Comparison of ENCODE assay signal across 22 cellular contexts in the genomic region with DNA sequence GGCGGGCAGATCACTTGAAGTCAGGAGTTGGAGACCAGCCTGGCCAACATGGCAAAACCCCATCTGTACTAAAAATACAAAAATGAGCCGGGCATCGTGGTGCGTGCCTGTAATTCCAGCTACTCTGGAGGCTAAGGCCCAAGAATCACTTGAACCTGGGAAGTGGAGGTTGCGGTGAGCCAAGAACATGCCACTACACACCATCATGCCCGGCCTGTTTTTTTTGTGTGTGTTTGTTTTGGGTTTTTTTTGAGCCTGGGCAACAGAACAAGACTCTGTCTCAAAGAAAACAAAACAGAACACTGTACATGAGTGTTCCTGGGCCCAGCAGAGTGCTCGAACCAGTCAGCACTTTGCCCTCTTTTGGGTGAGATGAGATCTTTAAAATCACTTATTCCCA.
DNase-seq lines count a peak whose midpoint lies in the region; ATAC-seq, FAIRE-seq and TF ChIP-seq lines count a peak whose summit lies in the region.
"Had no signal": no experiment of that assay in that cellular context is flagged by ENCODE, and none has a peak within 500 bp of the region (broad histone marks: within the 10 kb centered on the region; RNA-seq: fewer than 3 reads in every experiment).

No MANE protein-coding gene starts in this region.

- TF ChIP-seq EP300 in A549 (IDR thresholded peaks at IDR 0.05), result no peak

- TF ChIP-seq POLR2A in A549 (IDR thresholded peaks at IDR 0.05; ENCODE audit: low read length) (no peak), body of pancreas (IDR thresholded peaks at IDR 0.05) (no peak)

- H3K4me1 ChIP-seq in A549 (peaks cover 43% of the 10 kb centered on the region), body of pancreas (peaks cover 35% of the 10 kb centered on the region), endodermal cell (ENCODE audit: control insufficient read depth, insufficient read depth, low read length) (peaks cover 3% of the 10 kb centered on the region), rectal smooth muscle tissue (ENCODE audit: control insufficient read depth, insufficient read depth, low read length) (no peaks in the 10 kb centered on the region), foreskin keratinocyte (no peaks in the 10 kb centered on the region)
- H3K4me1 ChIP-seq: HAP-1 had no signal

- no peaks in the 10 kb centered on the region for H3K27me3 Mint-ChIP-seq in endodermal cell (ENCODE audit: insufficient read depth)
- H3K27me3 Mint-ChIP-seq: CD4-positive, alpha-beta memory T cell had no signal

- 93% methylated on average over 7 of the region's 7 CpGs for WGBS in A549 (ENCODE audit: missing lambda C conversion rate)
- WGBS in body of pancreas, 2 donors, result 79 to 80% methylated on average over 7 of the region's 7 CpGs
- WGBS in endodermal cell (ENCODE audit: insufficient coverage in 1 of 2, insufficient read length in 1 of 2), 2 experiments, result 91 to 93% methylated on average over 3 to 6 of the region's 7 CpGs

- H3K27ac ChIP-seq in A549, result peak overlapping the region; percentile 21 to 30; a peak in 3 of 6 replicates
- H3K27ac ChIP-seq in body of pancreas, result peak overlapping the region; percentile 38 to 59 (median 50)
- no peak overlapping the region for H3K27ac ChIP-seq in endodermal cell (ENCODE audit: low read depth, low read length)
- peak overlapping the region; percentile 83 for H3K27ac ChIP-seq in rectal smooth muscle tissue (ENCODE audit: low read depth, low read length)
- no peak overlapping the region for H3K27ac ChIP-seq in foreskin keratinocyte
- H3K27ac ChIP-seq: KMS-11, RWPE1 had no signal

- H3K4me3 Mint-ChIP-seq in endodermal cell, result no peak overlapping the region
- H3K4me3 Mint-ChIP-seq: CD4-positive, alpha-beta memory T cell had no signal

- peak overlapping the region; percentile 10 for H3K27ac Mint-ChIP-seq in endodermal cell
- H3K27ac Mint-ChIP-seq: CD4-positive, alpha-beta memory T cell had no signal

- peaks cover 23% of the 10 kb centered on the region for H3K4me1 Mint-ChIP-seq in endodermal cell

- H3K27me3 ChIP-seq in body of pancreas (no peaks in the 10 kb centered on the region), endodermal cell (ENCODE audit: control insufficient read depth, insufficient read depth, low read length, poor library complexity, severe bottlenecking) (no peaks in the 10 kb centered on the region), rectal smooth muscle tissue (ENCODE audit: control insufficient read depth, insufficient read depth, low read length) (no peaks in the 10 kb centered on the region), foreskin keratinocyte (no peaks in the 10 kb centered on the region)

- POLR2A ChIA-PET in A549 (lab: Yijun Ruan, JAX), result no interaction called here

- TF ChIP-seq CTCF in A549 (IDR thresholded peaks at IDR 0.05) (no peak), body of pancreas (IDR thresholded peaks at IDR 0.05) (no peak), endodermal cell (conservative IDR thresholded peaks at IDR 0.05) (no peak), foreskin keratinocyte (conservative IDR thresholded peaks at IDR 0.05) (no peak)

- intact Hi-C loops in body of pancreas (cut with DNase I), result no loop called here

- no peak for FAIRE-seq in A549 (lab: Jason Lieb, UNC)
- FAIRE-seq: A204.1, GM12891, GM19239 had no signal

- no peak for ATAC-seq in A549
- ATAC-seq in body of pancreas, result no peak
- no peak for ATAC-seq in foreskin keratinocyte
- ATAC-seq: PC-3 had no signal

- no peaks in the 10 kb centered on the region for H3K9me3 Mint-ChIP-seq in endodermal cell
- H3K9me3 Mint-ChIP-seq: CD4-positive, alpha-beta memory T cell had no signal

- peaks cover 13% of the 10 kb centered on the region for H3K9me3 ChIP-seq in A549
- no peaks in the 10 kb centered on the region for H3K9me3 ChIP-seq in body of pancreas
- no peaks in the 10 kb centered on the region for H3K9me3 ChIP-seq in endodermal cell (ENCODE audit: control insufficient read depth, low read length)
- H3K9me3 ChIP-seq: HAP-1 had no signal

- H3K4me3 ChIP-seq in A549 (no peak overlapping the region), body of pancreas (no peak overlapping the region), endodermal cell (ENCODE audit: low read length) (no peak overlapping the region), rectal smooth muscle tissue (ENCODE audit: low read length) (no peak overlapping the region)
- H3K4me3 ChIP-seq: HAP-1 had no signal

- no peak for DNase-seq in A549 (ENCODE audit: low read depth in 1 of 2, low spot score in 1 of 2)
- DNase-seq in body of pancreas, result peak in 2 of 4 donors; percentile 33 to 53
- no peak for DNase-seq in endodermal cell
- DNase-seq in foreskin keratinocyte, result no peak
- no peak for DNase-seq in activated effector memory CD4-positive, alpha-beta T cell treated with anti-CD3 and anti-CD28 coated beads, Interleukin-2, amount 50 U/mL, for 16 hours
- DNase-seq in dedifferentiated amniotic fluid mesenchymal stem cell (ENCODE audit: extremely low spot score), result no peak
- no peak for DNase-seq in stimulated activated CD8-positive, alpha-beta memory T cell treated with anti-CD3 and anti-CD28 coated beads, Interleukin-4, amount 100 ng/mL, for 48 hours
- DNase-seq: Calu3; CD4-positive, alpha-beta memory T cell; NCI-H1417 treated with DMSO at 0.1 percent for 48 hours; NCI-H187 treated with DMSO at 0.1 percent for 48 hours; NCI-H226; NCI-H524; NCI-H82; PC-3 had no signal

- H3K36me3 Mint-ChIP-seq in endodermal cell (ENCODE audit: low read depth), result peaks cover 34% of the 10 kb centered on the region

- H3K36me3 ChIP-seq in body of pancreas (replicated peaks in 1 of 2; ENCODE audit: insufficient read depth in 1 of 2, low read depth in 2 of 2) (no peaks in the 10 kb centered on the region), endodermal cell (ENCODE audit: control insufficient read depth, insufficient read depth, low read length) (peaks cover 60% of the 10 kb centered on the region), rectal smooth muscle tissue (ENCODE audit: control insufficient read depth, insufficient read depth, low read length) (peaks cover 2% of the 10 kb centered on the region)

- TF ChIP-seq RAD21 in A549 (conservative IDR thresholded peaks at IDR 0.05 in 1 of 2, IDR thresholded peaks at IDR 0.05 in 1 of 2), result no peak

- CTCF ChIA-PET in A549 (lab: Yijun Ruan, JAX), result interaction anchor here (3.6 kb wide), 1 partner anchor 11 kb away, joined by 22 read pairs; no protein-coding TSS in a partner anchor

- no peak overlapping the region for H3K9ac ChIP-seq in endodermal cell (ENCODE audit: extremely low read depth, low read length, poor library complexity, severe bottlenecking)
- H3K9ac ChIP-seq in rectal smooth muscle tissue (ENCODE audit: low read length), result no peak overlapping the region
- H3K9ac ChIP-seq: KMS-11 had no signal

- H3K4me2 ChIP-seq in A549, result no peak overlapping the region
- H3K4me2 ChIP-seq: KMS-11 had no signal

TF ChIP-seq in A549, 52 proteins besides CTCF, POLR2A, EP300 and RAD21:
- no peak for TF ChIP-seq NFE2L2 (conservative IDR thresholded peaks at IDR 0.05; ENCODE audit: low read length)
- TF ChIP-seq TFCP2L1 (CRISPR knock-in tag; IDR thresholded peaks at IDR 0.05), result no peak
- no peak for TF ChIP-seq HEYL (CRISPR knock-in tag; IDR thresholded peaks at IDR 0.05)
- no peak for TF ChIP-seq EHMT2 (IDR thresholded peaks at IDR 0.05; ENCODE audit: low read depth)
- TF ChIP-seq HOXB13 (CRISPR knock-in tag; IDR thresholded peaks at IDR 0.05; ENCODE audit: low read depth), result no peak
- TF ChIP-seq, protein P1, sequence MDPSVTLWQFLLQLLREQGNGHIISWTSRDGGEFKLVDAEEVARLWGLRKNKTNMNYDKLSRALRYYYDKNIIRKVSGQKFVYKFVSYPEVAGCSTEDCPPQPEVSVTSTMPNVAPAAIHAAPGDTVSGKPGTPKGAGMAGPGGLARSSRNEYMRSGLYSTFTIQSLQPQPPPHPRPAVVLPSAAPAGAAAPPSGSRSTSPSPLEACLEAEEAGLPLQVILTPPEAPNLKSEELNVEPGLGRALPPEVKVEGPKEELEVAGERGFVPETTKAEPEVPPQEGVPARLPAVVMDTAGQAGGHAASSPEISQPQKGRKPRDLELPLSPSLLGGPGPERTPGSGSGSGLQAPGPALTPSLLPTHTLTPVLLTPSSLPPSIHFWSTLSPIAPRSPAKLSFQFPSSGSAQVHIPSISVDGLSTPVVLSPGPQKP (IDR thresholded peaks at IDR 0.05; ENCODE audit: low read depth, low read length), result no peak
- no peak for TF ChIP-seq ZC3H11A (IDR thresholded peaks at IDR 0.05)
- no peak for TF ChIP-seq BHLHE40 (IDR thresholded peaks at IDR 0.05; ENCODE audit: low read depth, low read length)
- TF ChIP-seq MYC (IDR thresholded peaks at IDR 0.05; ENCODE audit: borderline replicate concordance, low read length), result no peak
TF ChIP-seq in A549: peak in this region for 0.

Comparison
In these comparisons a context has a peak if more than half of its experiments do, and no peak if none do; other contexts are left out.
1. H3K27ac ChIP-seq: peak in A549 (2 of 2), body of pancreas (4 of 4) and rectal smooth muscle tissue (single experiment); none in endodermal cell (single experiment) and foreskin keratinocyte (single experiment).